24 cellular contexts compared by ENCODE assay signal in genomic region chr3:47954562-47954961, GRCh38.
DNase-seq lines count a peak whose midpoint lies in the region; ATAC-seq and TF ChIP-seq lines count a peak whose summit lies in the region.
"Had no signal": no experiment of that assay in that cellular context is flagged by ENCODE, and none has a peak within 500 bp of the region (broad histone marks: within the 10 kb centered on the region; RNA-seq: fewer than 3 reads in every experiment).

No MANE protein-coding gene starts in this region.

- 21 to 33% methylated on average over 1 of the region's 1 CpG for WGBS in heart right ventricle, 2 donors
- WGBS in adrenal gland, 4 donors = 87 to 96% (median 90%) methylated on average over 1 of the region's 1 CpG

- no peaks in the 10 kb centered on the region for H3K9me3 Mint-ChIP-seq in progenitor cell of endocrine pancreas (ENCODE audit: low read depth)
- H3K9me3 Mint-ChIP-seq: CD14-positive monocyte; H9; naive thymus-derived CD8-positive, alpha-beta T cell had no signal

- peaks cover 9 to 54% (median 29%) of the 10 kb centered on the region in 9 donors for H3K4me1 ChIP-seq in heart right ventricle
- peaks cover 0 to 8% of the 10 kb centered on the region in 2 donors for H3K4me1 ChIP-seq in adrenal gland (replicated peaks in 1 of 2)
- H3K4me1 ChIP-seq: ascending aorta had no signal

- no peaks in the 10 kb centered on the region for H3K9me3 ChIP-seq in heart right ventricle
- no peaks in the 10 kb centered on the region for H3K9me3 ChIP-seq in adrenal gland (replicated peaks in 1 of 3)
- H3K9me3 ChIP-seq: ascending aorta, ovary had no signal

- peaks cover 4% of the 10 kb centered on the region for H3K36me3 Mint-ChIP-seq in progenitor cell of endocrine pancreas (ENCODE audit: insufficient read depth)

- H3K36me3 ChIP-seq in heart right ventricle = peaks cover 0 to 14% (median 0%) of the 10 kb centered on the region in 9 donors
- H3K36me3 ChIP-seq in adrenal gland (replicated peaks in 1 of 2) = no peaks in the 10 kb centered on the region
- H3K36me3 ChIP-seq: ascending aorta, ovary had no signal

- TF ChIP-seq CTCF in VCaP (conservative IDR thresholded peaks at IDR 0.05) = no peak
- TF ChIP-seq CTCF in heart right ventricle (IDR thresholded peaks at IDR 0.05) = no peak
- no peak for TF ChIP-seq CTCF in progenitor cell of endocrine pancreas (IDR thresholded peaks at IDR 0.05; ENCODE audit: unreplicated experiment)
- TF ChIP-seq CTCF in GM20000 (IDR thresholded peaks at IDR 0.05; ENCODE audit: extremely low read depth, missing control alignments) = no peak
- no peak for TF ChIP-seq CTCF in adrenal gland (IDR thresholded peaks at IDR 0.05)

- peak overlapping the region; percentile 77 for H3K27ac ChIP-seq in VCaP
- H3K27ac ChIP-seq in heart right ventricle = peak overlapping the region in 5 of 10 donors; percentile 2 to 64 (median 29)
- no peak overlapping the region for H3K27ac ChIP-seq in adrenal gland
- H3K27ac ChIP-seq: ascending aorta, ovary had no signal

- H3K4me1 Mint-ChIP-seq in progenitor cell of endocrine pancreas (ENCODE audit: low read depth) = peaks cover 23% of the 10 kb centered on the region
- H3K4me1 Mint-ChIP-seq: CD14-positive monocyte; H9; naive thymus-derived CD8-positive, alpha-beta T cell had no signal

- no peak overlapping the region for H3K4me3 ChIP-seq in heart right ventricle
- no peak overlapping the region for H3K4me3 ChIP-seq in adrenal gland
- H3K4me3 ChIP-seq: ascending aorta, ovary had no signal

- no peak for TF ChIP-seq POLR2A in adrenal gland (IDR thresholded peaks at IDR 0.05)

- H3K27me3 ChIP-seq in heart right ventricle = no peaks in the 10 kb centered on the region
- H3K27me3 ChIP-seq in adrenal gland = no peaks in the 10 kb centered on the region
- H3K27me3 ChIP-seq: ascending aorta, ovary had no signal

- ATAC-seq in heart right ventricle = peak in 7 of 8 donors; percentile 38 to 86 (median 73)
- ATAC-seq: esophagus mucosa; naive thymus-derived CD8-positive, alpha-beta T cell had no signal

- no peaks in the 10 kb centered on the region for H3K27me3 Mint-ChIP-seq in progenitor cell of endocrine pancreas
- H3K27me3 Mint-ChIP-seq: naive thymus-derived CD8-positive, alpha-beta T cell had no signal

- peak overlapping the region; percentile 79 for H3K27ac Mint-ChIP-seq in progenitor cell of endocrine pancreas
- H3K27ac Mint-ChIP-seq: CD14-positive monocyte; H9; naive thymus-derived CD8-positive, alpha-beta T cell had no signal

- DNase-seq in NCI-H2029 (lab: John Stamatoyannopoulos, UW) (peak; percentile 28), heart right ventricle (peak in 1 of 2 donors; percentile 26), progenitor cell of endocrine pancreas (ENCODE audit: low spot score, unreplicated experiment) (no peak), NCI-H2227 (lab: John Stamatoyannopoulos, UW; ENCODE audit: unreplicated experiment) (no peak), GM20000 (ENCODE audit: low spot score) (no peak), adrenal gland (no peak)
- DNase-seq: activated CD4-positive, alpha-beta T cell treated with anti-CD3 and anti-CD28 coated beads for 4 hours; activated naive CD4-positive, alpha-beta T cell treated with anti-CD3 and anti-CD28 coated beads, Interleukin-2, amount 50 U/mL, for 16 hours; activated T-cell treated with anti-CD3 and anti-CD28 coated beads, Interleukin-2, amount 50 U/mL, for 48 hours; H9; KBM-7; kidney glomerular epithelial cell; mesendoderm; MM.1S; naive thymus-derived CD8-positive, alpha-beta T cell; NCI-H1417 treated with DMSO at 0.1 percent for 48 hours; NCI-H2171; NCI-H526 treated with DMSO at 0.1 percent for 48 hours; ovary; substantia nigra had no signal

- intact Hi-C loops in heart right ventricle (cut with DNase I) (no loop called here), adrenal gland (cut with DNase I) (no loop called here)

- H3K4me3 Mint-ChIP-seq in progenitor cell of endocrine pancreas (ENCODE audit: low read depth) = no peak overlapping the region
- H3K4me3 Mint-ChIP-seq: CD14-positive monocyte; H9; naive thymus-derived CD8-positive, alpha-beta T cell had no signal
